12 cellular contexts compared by ENCODE assay signal in genomic region chr22:22070371-22070824, GRCh38.
"Had no signal": no experiment of that assay in that cellular context is flagged by ENCODE, and none has a peak within 500 bp of the region (broad histone marks: within the 10 kb centered on the region; RNA-seq: fewer than 3 reads in every experiment).

No MANE protein-coding gene starts in this region.

- H3K27ac ChIP-seq: ascending aorta, dorsolateral prefrontal cortex, sigmoid colon, thoracic aorta had no signal

- FAIRE-seq: TTC549 had no signal

- H3K27me3 ChIP-seq: ascending aorta, sigmoid colon had no signal

- H3K9me3 ChIP-seq: ascending aorta, sigmoid colon, thoracic aorta had no signal

- H3K4me1 ChIP-seq: ascending aorta, sigmoid colon had no signal

- H3K4me3 ChIP-seq: ascending aorta, dorsolateral prefrontal cortex, sigmoid colon, thoracic aorta had no signal

- H3K36me3 ChIP-seq: ascending aorta, sigmoid colon, thoracic aorta had no signal

- DNase-seq: activated B cell treated with CpG ODN at 0.5 μM for 24 hours; activated CD4-positive, alpha-beta T cell treated with anti-CD3 and anti-CD28 coated beads, Interleukin-2, amount 10 ng/mL, durations not matched to agents 24 days and 14 days; activated naive CD4-positive, alpha-beta T cell treated with Interleukin-2 at 50 U/mL for 16 hours; dorsolateral prefrontal cortex; hippocampal formation; kidney glomerular epithelial cell; sigmoid colon; stimulated activated CD4-positive, alpha-beta T cell treated with anti-CD3 and anti-CD28 coated beads, Interleukin-1b, Interleukin-23, amount 100 ng/mL, for 48 hours; SW 1271 had no signal
